In the genomic region with DNA sequence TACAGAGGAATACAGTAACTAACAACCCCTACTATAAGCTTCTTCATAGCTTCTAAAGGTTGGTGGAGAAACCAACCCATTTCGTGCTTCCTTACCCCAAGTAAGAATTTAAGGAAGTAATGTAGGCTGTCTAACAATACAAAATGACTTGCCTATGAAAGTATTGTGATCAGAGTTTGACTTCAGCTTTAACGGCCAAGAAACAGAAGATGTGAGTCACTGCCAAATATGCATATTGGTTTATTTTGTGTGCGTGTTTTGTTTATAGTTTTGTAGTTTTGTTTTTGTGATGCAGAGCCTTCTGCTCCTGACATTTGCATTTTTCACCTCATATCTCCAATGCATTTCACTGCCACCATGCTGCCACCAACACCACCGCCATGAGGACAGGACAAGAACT, we compare ENCODE assay signal across 17 cellular contexts.
"Had no signal": no experiment of that assay in that cellular context is flagged by ENCODE, and none has a peak within 500 bp of the region (broad histone marks: within the 10 kb centered on the region; RNA-seq: fewer than 3 reads in every experiment).

No MANE protein-coding gene starts in this region.

- FAIRE-seq: frontal cortex, islet of Langerhans had no signal

- ATAC-seq: effector memory CD8-positive, alpha-beta T cell; heart left ventricle; left lobe of liver; mucosa of descending colon; naive thymus-derived CD8-positive, alpha-beta T cell; psoas muscle; right lobe of liver; stimulated activated naive B cell treated with anti-CD40 and anti-IgM and Interleukin-4, amounts not matched to agents 10 μg/mL and 1 μg/mL and 100 μg/mL, for 72 hours; stimulated activated naive CD8-positive, alpha-beta T cell treated with anti-CD3 and anti-CD28 coated beads, Interleukin-15, amount 100 ng/mL, for 72 hours had no signal

- DNase-seq: effector memory CD8-positive, alpha-beta T cell; heart left ventricle; hippocampal formation; mammary epithelial cell; mucosa of descending colon; naive thymus-derived CD8-positive, alpha-beta T cell; psoas muscle; retina; right lobe of liver; stimulated activated CD4-positive, alpha-beta T cell treated with anti-CD3 and anti-CD28 coated beads, Interleukin-1b, Interleukin-23, amount 100 ng/mL, for 48 hours; stimulated activated CD4-positive, alpha-beta T cell treated with anti-CD3 and anti-CD28 coated beads, Interleukin-4, amount 100 ng/mL, for 24 hours; stimulated activated naive B cell treated with anti-CD40 and anti-IgM and Interleukin-4, amounts not matched to agents 10 μg/mL and 1 μg/mL and 100 μg/mL, for 72 hours; stimulated activated naive CD8-positive, alpha-beta T cell treated with anti-CD3 and anti-CD28 coated beads, Interleukin-15, amount 100 ng/mL, for 72 hours; testis had no signal
